Comparison of ENCODE assay signal across 1 cellular context in genomic region chr1:7477593-7477992, GRCh38.
TF ChIP-seq lines count a peak whose summit lies in the region.

No MANE protein-coding gene starts in this region.

TF ChIP-seq in SK-N-SH treated with all-trans-retinoic acid at 6 μM for 48 hours, 23 proteins besides CTCF, POLR2A, EP300 and RAD21 (continued from another document):
- TF ChIP-seq, protein P1, sequence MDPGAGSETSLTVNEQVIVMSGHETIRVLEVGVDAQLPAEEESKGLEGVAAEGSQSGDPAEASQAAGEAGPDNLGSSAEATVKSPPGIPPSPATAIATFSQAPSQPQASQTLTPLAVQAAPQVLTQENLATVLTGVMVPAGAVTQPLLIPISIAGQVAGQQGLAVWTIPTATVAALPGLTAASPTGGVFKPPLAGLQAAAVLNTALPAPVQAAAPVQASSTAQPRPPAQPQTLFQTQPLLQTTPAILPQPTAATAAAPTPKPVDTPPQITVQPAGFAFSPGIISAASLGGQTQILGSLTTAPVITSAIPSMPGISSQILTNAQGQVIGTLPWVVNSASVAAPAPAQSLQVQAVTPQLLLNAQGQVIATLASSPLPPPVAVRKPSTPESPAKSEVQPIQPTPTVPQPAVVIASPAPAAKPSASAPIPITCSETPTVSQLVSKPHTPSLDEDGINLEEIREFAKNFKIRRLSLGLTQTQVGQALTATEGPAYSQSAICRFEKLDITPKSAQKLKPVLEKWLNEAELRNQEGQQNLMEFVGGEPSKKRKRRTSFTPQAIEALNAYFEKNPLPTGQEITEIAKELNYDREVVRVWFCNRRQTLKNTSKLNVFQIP (CRISPR knock-in tag; IDR thresholded peaks at IDR 0.05; ENCODE audit: borderline replicate concordance, low read depth): no peak
- no peak for TF ChIP-seq BACH2 (CRISPR knock-in tag; IDR thresholded peaks at IDR 0.05; ENCODE audit: borderline replicate concordance)
- no peak for TF ChIP-seq TCF4 (CRISPR knock-in tag; IDR thresholded peaks at IDR 0.05; ENCODE audit: borderline replicate concordance)
- TF ChIP-seq ZFP3 (CRISPR knock-in tag; IDR thresholded peaks at IDR 0.05): no peak
- no peak for TF ChIP-seq TSHZ2 (CRISPR knock-in tag; IDR thresholded peaks at IDR 0.05)
- TF ChIP-seq ZNF565 (CRISPR knock-in tag; conservative IDR thresholded peaks at IDR 0.05; ENCODE audit: low read depth): no peak
- TF ChIP-seq ESRRG (CRISPR knock-in tag; IDR thresholded peaks at IDR 0.05): no peak
